Comparison of ENCODE assay signal across 30 cellular contexts in genomic region chr10:75388082-75388481, GRCh38. TPM values are rescaled to one million over a fixed set of nuclear protein-coding genes. Genes with fewer than 3 reads are reported as not detected.
"Had no signal": no experiment of that assay in that cellular context is flagged by ENCODE, and none has a peak within 500 bp of the region (broad histone marks: within the 10 kb centered on the region; RNA-seq: fewer than 3 reads in every experiment).

No MANE protein-coding gene starts in this region.

- H3K27me3 ChIP-seq: colonic mucosa, dorsolateral prefrontal cortex, esophagus muscularis mucosa, esophagus squamous epithelium, foreskin keratinocyte, gastrocnemius medialis, gastroesophageal sphincter, heart left ventricle, hepatocyte had no signal

- DNase-seq: colonic mucosa; cortex of kidney; dermis blood vessel endothelial cell; dorsolateral prefrontal cortex; effector CD4-positive, alpha-beta T cell; effector CD8-positive, alpha-beta T cell; effector memory CD4-positive, alpha-beta T cell; effector memory CD8-positive, alpha-beta T cell; endodermal cell; erythroblast; esophagus squamous epithelium; foreskin fibroblast; foreskin keratinocyte; foreskin melanocyte; gastrocnemius medialis; glutamatergic neuron; head of caudate nucleus; heart left ventricle; heart right ventricle had no signal

- H3K27ac ChIP-seq: colonic mucosa, coronary artery, dorsolateral prefrontal cortex, epithelial cell of prostate, esophagus muscularis mucosa, esophagus squamous epithelium, foreskin keratinocyte, gastrocnemius medialis, gastroesophageal sphincter, heart left ventricle, heart right ventricle, hepatocyte had no signal

- H3K36me3 ChIP-seq: colonic mucosa, esophagus squamous epithelium, gastrocnemius medialis, heart left ventricle, heart right ventricle had no signal

- H3K27ac Mint-ChIP-seq: dendritic cell treated with granulocyte-macrophage colony-stimulating factor and Interleukin-4, amounts not matched to agents 40 ng/mL and 50 ng/mL, for 4 days; effector memory CD8-positive, alpha-beta T cell; endodermal cell had no signal

- H3K4me1 Mint-ChIP-seq: endodermal cell had no signal

- H3K4me3 ChIP-seq: colonic mucosa, coronary artery, dorsolateral prefrontal cortex, esophagus muscularis mucosa, esophagus squamous epithelium, gastrocnemius medialis, gastroesophageal sphincter, heart left ventricle, heart right ventricle, hepatocyte had no signal

- H3K9me3 ChIP-seq: colonic mucosa, gastrocnemius medialis had no signal

- H3K4me3 Mint-ChIP-seq: dendritic cell treated with granulocyte-macrophage colony-stimulating factor and Interleukin-4, amounts not matched to agents 40 ng/mL and 50 ng/mL, for 4 days; effector memory CD8-positive, alpha-beta T cell; endodermal cell had no signal

- H3K9me3 Mint-ChIP-seq: endodermal cell had no signal

- H3K4me1 ChIP-seq: colonic mucosa, esophagus muscularis mucosa, esophagus squamous epithelium, foreskin keratinocyte, gastrocnemius medialis, gastroesophageal sphincter, heart left ventricle, heart right ventricle had no signal

- ATAC-seq: effector memory CD8-positive, alpha-beta T cell; esophagus mucosa; foreskin keratinocyte; gastrocnemius medialis; gastroesophageal sphincter; heart left ventricle; heart right ventricle had no signal

- FAIRE-seq: colon, endometrium, endothelial cell of umbilical vein, frontal cortex had no signal

RNA-seq across cellular contexts. Expression of gene LRMDA, which starts 43.3 kb away (rescaled TPM):
- total RNA-seq: foreskin keratinocyte had no signal
